ENCODE assay signal across 9 cellular contexts in the genomic region with DNA sequence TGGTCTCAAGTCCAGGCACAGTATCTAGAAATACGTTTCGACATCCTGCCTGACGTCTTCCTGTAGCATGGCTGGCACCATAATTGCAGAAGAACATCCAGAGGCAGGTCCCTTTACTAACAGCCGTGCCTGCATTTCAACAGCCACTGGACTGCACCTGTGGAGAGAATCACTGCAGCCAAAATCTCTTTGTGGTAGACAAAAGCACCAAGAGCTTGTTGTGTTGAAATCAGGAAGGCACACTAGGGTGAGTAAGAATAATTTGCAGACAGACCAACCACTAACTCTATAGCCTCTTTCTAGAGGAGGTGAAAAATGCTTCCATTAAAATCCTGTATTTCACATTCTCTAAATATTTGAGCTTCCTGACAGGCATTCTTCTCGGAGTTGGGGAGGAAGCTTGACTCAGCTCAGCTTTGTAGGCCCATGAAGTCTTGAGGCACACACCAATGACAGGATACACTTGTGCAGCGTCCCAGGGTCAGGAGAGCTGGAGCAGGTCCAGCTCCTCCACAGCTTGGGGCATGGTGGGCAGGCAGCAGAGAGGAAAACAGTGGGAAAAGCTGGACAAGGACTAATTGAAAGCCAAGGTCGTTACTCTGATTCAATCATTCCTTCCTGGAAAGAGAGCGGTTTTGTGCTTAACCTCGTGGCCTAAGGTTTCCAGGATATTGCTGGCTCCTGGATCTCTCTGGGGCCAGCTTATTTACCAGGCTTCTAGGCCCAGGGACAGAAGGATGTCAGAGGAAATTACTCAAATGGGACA.
DNase-seq lines count a peak whose midpoint lies in the region; ATAC-seq and TF ChIP-seq lines count a peak whose summit lies in the region.
"Had no signal": no experiment of that assay in that cellular context is flagged by ENCODE, and none has a peak within 500 bp of the region (broad histone marks: within the 10 kb centered on the region; RNA-seq: fewer than 3 reads in every experiment).

No MANE protein-coding gene starts in this region.

- H3K9ac ChIP-seq in skeletal muscle tissue (ENCODE audit: low read depth in 1 of 3, low read length in 3 of 3) = no peak overlapping the region

- TF ChIP-seq CTCF in astrocyte of the cerebellum (IDR thresholded peaks at IDR 0.05; ENCODE audit: low read depth, low read length, missing control alignments) = no peak

- H3K9me3 ChIP-seq in skeletal muscle tissue (ENCODE audit: control insufficient read depth in 3 of 3, low read length in 3 of 3) = no peaks in the 10 kb centered on the region

- peaks cover 27 to 29% (median 29%) of the 10 kb centered on the region in 3 donors for H3K4me1 ChIP-seq in skeletal muscle tissue (ENCODE audit: control insufficient read depth in 3 of 3, insufficient read depth in 3 of 3, low read length in 3 of 3)

- H3K36me3 ChIP-seq in skeletal muscle tissue (ENCODE audit: control insufficient read depth in 3 of 3, insufficient read depth in 3 of 3, low read length in 3 of 3) = no peaks in the 10 kb centered on the region

- in situ Hi-C loops in astrocyte of the cerebellum (cut with HindIII; ENCODE audit: low sequenced_read_pairs) = no loop called here

- H3K4me3 ChIP-seq in astrocyte of the cerebellum (ENCODE audit: low read depth, low read length) = no peak overlapping the region
- no peak overlapping the region for H3K4me3 ChIP-seq in skeletal muscle tissue (ENCODE audit: low read length in 3 of 3)

- H3K27me3 ChIP-seq in skeletal muscle tissue (ENCODE audit: control insufficient read depth in 3 of 3, insufficient read depth in 3 of 3, low read length in 3 of 3) = no peaks in the 10 kb centered on the region

- ATAC-seq in GM18867 (IDR thresholded peaks at IDR 0.05; ENCODE audit: unreplicated experiment) = no peak

- DNase-seq in HK-2 (ENCODE audit: unreplicated experiment) = peak; percentile 9
- peak; percentile 49 for DNase-seq in astrocyte of the cerebellum (ENCODE audit: low read depth)
- DNase-seq in hepatic stellate cell (ENCODE audit: low spot score) = peak; percentile 38
- DNase-seq in DMS114 treated with DMSO at 0.1 percent for 48 hours (lab: John Stamatoyannopoulos, UW; ENCODE audit: unreplicated experiment) = no peak
- DNase-seq in COR-L47 (lab: John Stamatoyannopoulos, UW) = no peak
- DNase-seq in middle frontal gyrus (ENCODE audit: extremely low spot score, low spot score) = no peak
- DNase-seq: activated effector memory CD4-positive, alpha-beta T cell treated with anti-CD3 and anti-CD28 coated beads, Interleukin-2, amount 50 U/mL, for 16 hours had no signal

- peak overlapping the region; percentile 65 for H3K27ac ChIP-seq in skeletal muscle tissue (ENCODE audit: low read depth, low read length)

Comparison
In these comparisons a context has a peak if more than half of its experiments do, and no peak if none do; other contexts are left out.
1. DNase-seq: peak in HK-2 (single experiment), astrocyte of the cerebellum (single experiment) and hepatic stellate cell (single experiment); none in DMS114 treated with DMSO at 0.1 percent for 48 hours (single experiment), COR-L47 (single experiment) and middle frontal gyrus (single experiment).